9 cellular contexts compared by ENCODE assay signal in genomic region chr6:157317129-157317814, GRCh38. TPM values are rescaled to one million over a fixed set of nuclear protein-coding genes. Genes with fewer than 3 reads are reported as not detected.
A peak's percentile ranks its signal among the peaks of the same experiment; 100 is the strongest.
DNase-seq lines count a peak whose midpoint lies in the region; ATAC-seq and TF ChIP-seq lines count a peak whose summit lies in the region.
"Had no signal": no experiment of that assay in that cellular context is flagged by ENCODE, and none has a peak within 500 bp of the region (broad histone marks: within the 10 kb centered on the region; RNA-seq: fewer than 3 reads in every experiment).

No MANE protein-coding gene starts in this region.

- TF ChIP-seq CTCF in A673 (conservative IDR thresholded peaks at IDR 0.05; ENCODE audit: low read depth, low read length), result no peak
- TF ChIP-seq CTCF in coronary artery (IDR thresholded peaks at IDR 0.05), result no peak

- peak; percentile 75 for ATAC-seq in naive thymus-derived CD4-positive, alpha-beta T cell
- no peak for ATAC-seq in GM18511 (IDR thresholded peaks at IDR 0.05; ENCODE audit: unreplicated experiment)
- ATAC-seq in HG03342 (IDR thresholded peaks at IDR 0.05; ENCODE audit: unreplicated experiment), result no peak

- peak overlapping the region in 2 of 9 donors; percentile 4 to 16 for H3K27ac Mint-ChIP-seq in naive thymus-derived CD4-positive, alpha-beta T cell
- H3K27ac Mint-ChIP-seq: nephron had no signal

- no peaks in the 10 kb centered on the region for H3K9me3 Mint-ChIP-seq in naive thymus-derived CD4-positive, alpha-beta T cell
- H3K9me3 Mint-ChIP-seq: nephron had no signal

- no peak overlapping the region for H3K4me3 ChIP-seq in A673 (ENCODE audit: low read depth, low read length, poor library complexity, severe bottlenecking)
- H3K4me3 ChIP-seq in coronary artery, result peak overlapping the region; percentile 6
- H3K4me3 ChIP-seq in naive thymus-derived CD4-positive, alpha-beta T cell (ENCODE audit: low read length), result no peak overlapping the region

- peaks cover 16% of the 10 kb centered on the region for H3K36me3 ChIP-seq in A673 (ENCODE audit: insufficient read depth, low read length, poor library complexity, severe bottlenecking)
- H3K36me3 ChIP-seq in naive thymus-derived CD4-positive, alpha-beta T cell (ENCODE audit: control insufficient read depth in 2 of 3, insufficient read depth in 3 of 3, low read length in 3 of 3), result peaks cover 0 to 41% (median 0%) of the 10 kb centered on the region in 3 experiments

- POLR2A ChIA-PET in A673 (lab: Charles Lee; ENCODE audit: low non-redundant PET), result no interaction called here
- POLR2A ChIA-PET in naive thymus-derived CD4-positive, alpha-beta T cell (lab: Charles Lee), result no interaction called here

- H3K36me3 Mint-ChIP-seq in naive thymus-derived CD4-positive, alpha-beta T cell, result peaks cover 10 to 32% (median 16%) of the 10 kb centered on the region in 5 donors

- H3K27me3 ChIP-seq in A673 (replicated peaks; ENCODE audit: insufficient read depth, low read depth, low read length, poor library complexity), result no peaks in the 10 kb centered on the region
- H3K27me3 ChIP-seq in naive thymus-derived CD4-positive, alpha-beta T cell (ENCODE audit: control insufficient read depth in 2 of 2, insufficient read depth in 2 of 2, low read length in 2 of 2), result no peaks in the 10 kb centered on the region

- no peaks in the 10 kb centered on the region for H3K27me3 Mint-ChIP-seq in naive thymus-derived CD4-positive, alpha-beta T cell

- H3K4me1 Mint-ChIP-seq in naive thymus-derived CD4-positive, alpha-beta T cell, result peaks cover 8 to 28% (median 15%) of the 10 kb centered on the region in 7 donors

- no peak overlapping the region for H3K4me3 Mint-ChIP-seq in naive thymus-derived CD4-positive, alpha-beta T cell
- H3K4me3 Mint-ChIP-seq: nephron had no signal

- no peaks in the 10 kb centered on the region for H3K9me3 ChIP-seq in A673 (ENCODE audit: low read depth, low read length, poor library complexity, severe bottlenecking)
- H3K9me3 ChIP-seq in naive thymus-derived CD4-positive, alpha-beta T cell (ENCODE audit: control insufficient read depth in 2 of 3, low read length in 3 of 3), result no peaks in the 10 kb centered on the region

- no peaks in the 10 kb centered on the region for H3K4me1 ChIP-seq in A673 (ENCODE audit: insufficient read depth, low read length, poor library complexity, severe bottlenecking)
- peaks cover 0 to under 1% of the 10 kb centered on the region in 2 donors for H3K4me1 ChIP-seq in naive thymus-derived CD4-positive, alpha-beta T cell (ENCODE audit: control insufficient read depth in 2 of 2, insufficient read depth in 2 of 2, low read length in 2 of 2)

- no TSS peak for BruUV-seq in A673 (replicated peaks; lab: Mats Ljungman, UMichigan)

- CTCF ChIA-PET in A673 (lab: Charles Lee), result no interaction called here
- CTCF ChIA-PET in naive thymus-derived CD4-positive, alpha-beta T cell (lab: Charles Lee), result interaction anchor here (0.6 to 1.8 kb wide), 2 partner anchors 279 to 350 kb away, joined by 3 to 16 read pairs; no protein-coding TSS in a partner anchor

- H3K27ac ChIP-seq in A673 (ENCODE audit: low read depth, low read length, poor library complexity, severe bottlenecking), result no peak overlapping the region
- peak overlapping the region; percentile 28 to 72 for H3K27ac ChIP-seq in coronary artery
- no peak overlapping the region for H3K27ac ChIP-seq in naive thymus-derived CD4-positive, alpha-beta T cell (ENCODE audit: low read depth, low read length)

- DNase-seq in A673 (ENCODE audit: low spot score) (peak; percentile 70), HuH-7.5 (ENCODE audit: low spot score) (peak; percentile 37), coronary artery (ENCODE audit: low spot score) (no peak), NCI-H1048 (lab: John Stamatoyannopoulos, UW) (no peak), DMS53 treated with DMSO at 0.1 percent for 48 hours (lab: John Stamatoyannopoulos, UW; ENCODE audit: unreplicated experiment) (no peak)
- no peak for DNase-seq in naive thymus-derived CD4-positive, alpha-beta T cell

- intact Hi-C loops in A673 (cut with micrococcal nuclease; ENCODE audit: unreplicated experiment), result loop anchor here (10.0 kb wide), 1 partner anchor 758 kb away; no protein-coding TSS in a partner anchor
- intact Hi-C loops in naive thymus-derived CD4-positive, alpha-beta T cell (cut with micrococcal nuclease), result loop anchor here (10.0 kb wide), 3 partner anchors 438 to 628 kb away; no protein-coding TSS in a partner anchor

RNA-seq across cellular contexts. Expression of gene TMEM242, which starts 6.0 kb away (rescaled TPM):
- total RNA-seq in A673 (2021), result 13.2 and 13.5 TPM in 2 replicates
- total RNA-seq in naive thymus-derived CD4-positive, alpha-beta T cell, result 10 to 100 TPM; 11.6 to 15.6 (median 13.2) TPM
- polyA plus RNA-seq in naive thymus-derived CD4-positive, alpha-beta T cell, result 10 to 100 TPM in 1 of 2 donors, 1 to 10 TPM in 1; 6.6 to 12.8 TPM

Comparison
In these comparisons a context has a peak if more than half of its experiments do, and no peak if none do; other contexts are left out.
1. DNase-seq: peak in A673 (single experiment) and HuH-7.5 (single experiment); none in coronary artery (single experiment), naive thymus-derived CD4-positive, alpha-beta T cell (0 of 9), NCI-H1048 (single experiment) and DMS53 treated with DMSO at 0.1 percent for 48 hours (single experiment).
2. H3K27ac ChIP-seq: peak in coronary artery (2 of 2); none in A673 (single experiment) and naive thymus-derived CD4-positive, alpha-beta T cell (single experiment).